In the genomic region with DNA sequence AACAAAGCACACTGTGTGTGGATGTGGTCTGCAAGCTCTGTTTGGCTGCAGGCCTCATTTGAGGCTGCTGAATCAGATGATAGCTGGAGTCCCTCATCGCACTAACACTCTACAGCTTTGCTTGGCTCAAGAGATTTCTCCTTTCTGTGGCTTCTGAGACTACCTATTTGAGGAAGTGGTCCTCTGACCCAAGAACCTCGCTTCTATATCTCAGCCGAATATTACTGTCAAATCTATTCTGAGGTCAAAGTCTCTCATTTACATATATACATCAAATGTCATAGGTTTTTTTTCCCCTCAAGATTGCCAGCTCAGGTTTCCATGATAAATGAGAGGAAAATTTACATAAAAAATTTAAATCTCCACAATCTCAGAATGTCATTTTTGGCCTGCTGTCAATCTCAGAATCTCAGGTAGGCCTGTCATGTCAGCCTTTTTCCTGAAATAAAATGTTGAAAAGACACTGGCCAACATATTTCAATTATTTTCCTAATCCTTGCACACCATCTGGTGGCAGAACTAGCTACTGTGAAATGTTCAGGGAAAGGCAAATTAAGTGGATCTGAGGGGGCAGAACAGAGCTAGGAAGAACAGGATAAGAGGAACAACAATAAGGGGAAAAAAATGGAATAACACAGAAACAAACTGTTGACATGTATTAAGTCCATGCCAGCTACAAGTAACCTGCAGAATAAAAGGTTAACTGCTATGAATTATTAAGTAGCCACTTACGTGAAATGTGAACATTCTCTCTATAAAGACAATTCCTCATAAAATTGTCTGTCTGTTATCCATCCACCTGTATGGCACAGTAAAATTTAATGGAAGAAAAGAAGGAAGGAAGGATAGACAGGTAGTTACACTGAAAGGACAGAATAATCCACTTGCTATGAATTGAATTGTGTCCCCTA, we compare ENCODE assay signal across 8 cellular contexts. TPM values are rescaled to one million over a fixed set of nuclear protein-coding genes. Genes with fewer than 3 reads are reported as not detected.
DNase-seq lines count a peak whose midpoint lies in the region; ATAC-seq and TF ChIP-seq lines count a peak whose summit lies in the region.

No MANE protein-coding gene starts in this region.

- H3K4me3 ChIP-seq in OCI-LY3 (ENCODE audit: low read length) (peak overlapping the region; percentile 48), neuronal stem cell (ENCODE audit: low read length in 2 of 2) (no peak overlapping the region)

- ATAC-seq in GM21390 (IDR thresholded peaks at IDR 0.05; ENCODE audit: unreplicated experiment) (peak; percentile 99), HG03521 (IDR thresholded peaks at IDR 0.05; ENCODE audit: unreplicated experiment) (peak; percentile 100), esophagus mucosa (peak; percentile 36)

- no peak overlapping the region for H3K18ac ChIP-seq in neuronal stem cell (ENCODE audit: low read length)

- no peak overlapping the region for H2AK5ac ChIP-seq in neuronal stem cell (ENCODE audit: low read depth, low read length)

- H3K79me2 ChIP-seq in OCI-LY3 (ENCODE audit: low read length), result peaks cover 42% of the 10 kb centered on the region

- H3K27ac ChIP-seq in OCI-LY3 (ENCODE audit: low read length) (peak overlapping the region; percentile 20), neuronal stem cell (replicated peaks; ENCODE audit: low read length) (no peak overlapping the region)

- H2BK5ac ChIP-seq in neuronal stem cell (ENCODE audit: low read length), result no peak overlapping the region

- H3K14ac ChIP-seq in neuronal stem cell (ENCODE audit: low read length), result no peak overlapping the region

- H3K27me3 ChIP-seq in OCI-LY3 (ENCODE audit: low read depth, low read length) (no peaks in the 10 kb centered on the region), neuronal stem cell (ENCODE audit: control insufficient read depth in 3 of 3, insufficient read depth in 3 of 3, low read depth in 1 of 3, low read length in 3 of 3) (no peaks in the 10 kb centered on the region)

- no peak overlapping the region for H3K27ac Mint-ChIP-seq in T-helper 2 cell treated with Interferon-gamma antibody and Interleukin-4, amounts not matched to agents 5 μg/mL and 100 μg/mL, for 36 hours

- no peak overlapping the region for H3K4me3 Mint-ChIP-seq in T-helper 2 cell treated with Interferon-gamma antibody and Interleukin-4, amounts not matched to agents 5 μg/mL and 100 μg/mL, for 36 hours

- DNase-seq in GM10248 (ENCODE audit: extremely low spot score) (peak; percentile 74), neuronal stem cell (ENCODE audit: low spot score) (peak; percentile 27)
- DNase-seq in T-helper 2 cell treated with Interferon-gamma antibody and Interleukin-4, amounts not matched to agents 5 μg/mL and 100 μg/mL, for 36 hours (ENCODE audit: low spot score), result no peak
- DNase-seq in activated naive CD4-positive, alpha-beta T cell (lab: John Stamatoyannopoulos, UW), result no peak

- H2AFZ ChIP-seq in OCI-LY3 (ENCODE audit: low read depth, low read length), result no peak overlapping the region
- no peak overlapping the region for H2AFZ ChIP-seq in neuronal stem cell (ENCODE audit: low read length)

- H3K4ac ChIP-seq in neuronal stem cell (ENCODE audit: low read length), result no peak overlapping the region

- H2BK120ac ChIP-seq in neuronal stem cell (ENCODE audit: low read depth, low read length), result no peak overlapping the region

- no CpG with 5 or more reads among the region's 4 CpGs for WGBS in neuronal stem cell (ENCODE audit: extremely low coverage in 2 of 2, insufficient read length in 2 of 2, insufficient replicate concordance in 1 of 2), 2 donors

- no peak overlapping the region for H2BK15ac ChIP-seq in neuronal stem cell (ENCODE audit: low read length)

- H3K23ac ChIP-seq in neuronal stem cell (ENCODE audit: low read depth, low read length, poor library complexity), result no peak overlapping the region

- H4K20me1 ChIP-seq in OCI-LY3 (ENCODE audit: insufficient read depth, low read length), result peaks cover 9% of the 10 kb centered on the region

- H3K9me3 ChIP-seq in OCI-LY3 (ENCODE audit: insufficient read depth, low read length), result no peaks in the 10 kb centered on the region
- H3K9me3 ChIP-seq in neuronal stem cell (replicated peaks in 1 of 2; ENCODE audit: control insufficient read depth in 2 of 2, insufficient read depth in 1 of 2, low read depth in 1 of 2, low read length in 2 of 2), result no peaks in the 10 kb centered on the region

- no peaks in the 10 kb centered on the region for H3K36me3 Mint-ChIP-seq in T-helper 2 cell treated with Interferon-gamma antibody and Interleukin-4, amounts not matched to agents 5 μg/mL and 100 μg/mL, for 36 hours (ENCODE audit: low read depth)

- H3K9ac ChIP-seq in OCI-LY3 (ENCODE audit: low read length), result peak overlapping the region; percentile 27; the same call in 1 of the 2 replicates
- H3K9ac ChIP-seq in neuronal stem cell (ENCODE audit: low read depth, low read length, poor library complexity), result no peak overlapping the region

- POLR2A ChIA-PET in GM10248 (lab: Yijun Ruan, JAX), result interaction anchor here (0.6 to 0.8 kb wide), 2 partner anchors 36 to 164 kb away, joined by 3 to 8 read pairs; no protein-coding TSS in a partner anchor

- H4K91ac ChIP-seq in neuronal stem cell (ENCODE audit: low read depth, low read length, poor library complexity), result no peak overlapping the region

- H3K36me3 ChIP-seq in OCI-LY3 (replicated peaks; ENCODE audit: low read depth, low read length) (peaks cover 5% of the 10 kb centered on the region), neuronal stem cell (replicated peaks in 1 of 2; ENCODE audit: control insufficient read depth in 2 of 2, insufficient read depth in 2 of 2, low read length in 2 of 2) (no peaks in the 10 kb centered on the region)

- H3K79me1 ChIP-seq in neuronal stem cell (ENCODE audit: low read depth, low read length), result no peaks in the 10 kb centered on the region

- no peak overlapping the region for H2BK12ac ChIP-seq in neuronal stem cell (ENCODE audit: low read length)

- peaks cover 3% of the 10 kb centered on the region for H3K9me3 Mint-ChIP-seq in T-helper 2 cell treated with Interferon-gamma antibody and Interleukin-4, amounts not matched to agents 5 μg/mL and 100 μg/mL, for 36 hours

- peaks cover 10% of the 10 kb centered on the region for H3K4me1 Mint-ChIP-seq in T-helper 2 cell treated with Interferon-gamma antibody and Interleukin-4, amounts not matched to agents 5 μg/mL and 100 μg/mL, for 36 hours (ENCODE audit: low read depth)

- CTCF ChIA-PET in GM10248 (lab: Yijun Ruan, JAX), result interaction anchor here (0.7 to 4.6 kb wide), 27 partner anchors 9 to 827 kb away, joined by 3 to 30 read pairs (median 3); no protein-coding TSS in a partner anchor

- H4K8ac ChIP-seq in neuronal stem cell (ENCODE audit: low read depth, low read length), result no peak overlapping the region

- TF ChIP-seq CTCF in GM10248 (IDR thresholded peaks at IDR 0.05; ENCODE audit: control extremely low read depth, extremely low read depth, low read depth, missing control alignments), result peak; percentile 45
- peak; percentile 44 for TF ChIP-seq CTCF in OCI-LY3 (IDR thresholded peaks at IDR 0.05; ENCODE audit: low read depth, low read length)

- H3K4me1 ChIP-seq in OCI-LY3 (ENCODE audit: low read length) (peaks cover 46% of the 10 kb centered on the region), neuronal stem cell (ENCODE audit: control insufficient read depth in 2 of 2, insufficient read depth in 1 of 2, low read depth in 1 of 2, low read length in 2 of 2) (no peaks in the 10 kb centered on the region)

- peak overlapping the region; percentile 58 for H3K4me2 ChIP-seq in OCI-LY3 (ENCODE audit: low read length)
- no peak overlapping the region for H3K4me2 ChIP-seq in neuronal stem cell (ENCODE audit: insufficient read depth, low read length, poor library complexity, severe bottlenecking)

- no peaks in the 10 kb centered on the region for H3K27me3 Mint-ChIP-seq in T-helper 2 cell treated with Interferon-gamma antibody and Interleukin-4, amounts not matched to agents 5 μg/mL and 100 μg/mL, for 36 hours (ENCODE audit: low read depth)

RNA-seq across cellular contexts. Expression of a gene that starts 39.3 kb away (rescaled TPM):
- total RNA-seq in esophagus mucosa, result 20.8 TPM
- polyA plus RNA-seq in neuronal stem cell (2013, experiment 1 of 2), result 3.1 TPM
- polyA plus RNA-seq in neuronal stem cell (2013, experiment 2 of 2), result 3.1 TPM

Comparison
In these comparisons a context has a peak if more than half of its experiments do, and no peak if none do; other contexts are left out.
1. DNase-seq: peak in GM10248 (single experiment) and neuronal stem cell (single experiment); none in T-helper 2 cell treated with Interferon-gamma antibody and Interleukin-4, amounts not matched to agents 5 μg/mL and 100 μg/mL, for 36 hours (single experiment) and activated naive CD4-positive, alpha-beta T cell (0 of 4).
2. ATAC-seq: peak in every context shown above with its lines; median percentile 100 in HG03521; 99 in GM21390; 36 in esophagus mucosa.